ENCODE assay signal across 2 cellular contexts in the genomic region with DNA sequence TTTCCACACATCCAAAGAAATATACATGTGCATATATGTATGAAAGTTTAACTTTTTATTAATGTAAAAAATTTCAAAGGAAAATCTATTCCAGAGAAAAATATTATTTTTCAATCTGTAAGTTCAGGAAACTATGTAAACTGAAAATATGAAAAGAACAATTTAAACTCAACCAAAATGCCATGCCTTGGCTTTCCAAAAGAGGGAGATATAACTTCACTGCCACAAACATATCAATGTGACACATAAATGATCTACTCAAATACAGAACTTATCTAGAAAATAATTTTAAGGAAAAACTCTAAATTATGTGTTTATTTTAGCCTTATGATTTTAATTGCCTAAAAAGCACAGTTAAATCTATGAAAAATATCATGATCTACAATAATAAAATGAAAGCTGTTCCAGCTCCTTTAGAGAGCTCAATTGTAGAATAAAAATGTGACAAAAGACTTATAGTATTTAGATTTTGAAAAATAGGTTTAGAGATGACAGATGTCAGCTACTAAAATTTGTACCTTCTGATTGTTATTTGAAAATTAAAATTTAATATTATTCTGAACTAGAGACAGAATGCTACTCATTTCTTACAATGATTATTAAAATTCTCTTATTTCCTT.
TF ChIP-seq lines count a peak whose summit lies in the region.

No MANE protein-coding gene starts in this region.

TF ChIP-seq in GM23338, 12 proteins besides CTCF, POLR2A, EP300 and RAD21 (continued from another document):
- TF ChIP-seq, protein P1, sequence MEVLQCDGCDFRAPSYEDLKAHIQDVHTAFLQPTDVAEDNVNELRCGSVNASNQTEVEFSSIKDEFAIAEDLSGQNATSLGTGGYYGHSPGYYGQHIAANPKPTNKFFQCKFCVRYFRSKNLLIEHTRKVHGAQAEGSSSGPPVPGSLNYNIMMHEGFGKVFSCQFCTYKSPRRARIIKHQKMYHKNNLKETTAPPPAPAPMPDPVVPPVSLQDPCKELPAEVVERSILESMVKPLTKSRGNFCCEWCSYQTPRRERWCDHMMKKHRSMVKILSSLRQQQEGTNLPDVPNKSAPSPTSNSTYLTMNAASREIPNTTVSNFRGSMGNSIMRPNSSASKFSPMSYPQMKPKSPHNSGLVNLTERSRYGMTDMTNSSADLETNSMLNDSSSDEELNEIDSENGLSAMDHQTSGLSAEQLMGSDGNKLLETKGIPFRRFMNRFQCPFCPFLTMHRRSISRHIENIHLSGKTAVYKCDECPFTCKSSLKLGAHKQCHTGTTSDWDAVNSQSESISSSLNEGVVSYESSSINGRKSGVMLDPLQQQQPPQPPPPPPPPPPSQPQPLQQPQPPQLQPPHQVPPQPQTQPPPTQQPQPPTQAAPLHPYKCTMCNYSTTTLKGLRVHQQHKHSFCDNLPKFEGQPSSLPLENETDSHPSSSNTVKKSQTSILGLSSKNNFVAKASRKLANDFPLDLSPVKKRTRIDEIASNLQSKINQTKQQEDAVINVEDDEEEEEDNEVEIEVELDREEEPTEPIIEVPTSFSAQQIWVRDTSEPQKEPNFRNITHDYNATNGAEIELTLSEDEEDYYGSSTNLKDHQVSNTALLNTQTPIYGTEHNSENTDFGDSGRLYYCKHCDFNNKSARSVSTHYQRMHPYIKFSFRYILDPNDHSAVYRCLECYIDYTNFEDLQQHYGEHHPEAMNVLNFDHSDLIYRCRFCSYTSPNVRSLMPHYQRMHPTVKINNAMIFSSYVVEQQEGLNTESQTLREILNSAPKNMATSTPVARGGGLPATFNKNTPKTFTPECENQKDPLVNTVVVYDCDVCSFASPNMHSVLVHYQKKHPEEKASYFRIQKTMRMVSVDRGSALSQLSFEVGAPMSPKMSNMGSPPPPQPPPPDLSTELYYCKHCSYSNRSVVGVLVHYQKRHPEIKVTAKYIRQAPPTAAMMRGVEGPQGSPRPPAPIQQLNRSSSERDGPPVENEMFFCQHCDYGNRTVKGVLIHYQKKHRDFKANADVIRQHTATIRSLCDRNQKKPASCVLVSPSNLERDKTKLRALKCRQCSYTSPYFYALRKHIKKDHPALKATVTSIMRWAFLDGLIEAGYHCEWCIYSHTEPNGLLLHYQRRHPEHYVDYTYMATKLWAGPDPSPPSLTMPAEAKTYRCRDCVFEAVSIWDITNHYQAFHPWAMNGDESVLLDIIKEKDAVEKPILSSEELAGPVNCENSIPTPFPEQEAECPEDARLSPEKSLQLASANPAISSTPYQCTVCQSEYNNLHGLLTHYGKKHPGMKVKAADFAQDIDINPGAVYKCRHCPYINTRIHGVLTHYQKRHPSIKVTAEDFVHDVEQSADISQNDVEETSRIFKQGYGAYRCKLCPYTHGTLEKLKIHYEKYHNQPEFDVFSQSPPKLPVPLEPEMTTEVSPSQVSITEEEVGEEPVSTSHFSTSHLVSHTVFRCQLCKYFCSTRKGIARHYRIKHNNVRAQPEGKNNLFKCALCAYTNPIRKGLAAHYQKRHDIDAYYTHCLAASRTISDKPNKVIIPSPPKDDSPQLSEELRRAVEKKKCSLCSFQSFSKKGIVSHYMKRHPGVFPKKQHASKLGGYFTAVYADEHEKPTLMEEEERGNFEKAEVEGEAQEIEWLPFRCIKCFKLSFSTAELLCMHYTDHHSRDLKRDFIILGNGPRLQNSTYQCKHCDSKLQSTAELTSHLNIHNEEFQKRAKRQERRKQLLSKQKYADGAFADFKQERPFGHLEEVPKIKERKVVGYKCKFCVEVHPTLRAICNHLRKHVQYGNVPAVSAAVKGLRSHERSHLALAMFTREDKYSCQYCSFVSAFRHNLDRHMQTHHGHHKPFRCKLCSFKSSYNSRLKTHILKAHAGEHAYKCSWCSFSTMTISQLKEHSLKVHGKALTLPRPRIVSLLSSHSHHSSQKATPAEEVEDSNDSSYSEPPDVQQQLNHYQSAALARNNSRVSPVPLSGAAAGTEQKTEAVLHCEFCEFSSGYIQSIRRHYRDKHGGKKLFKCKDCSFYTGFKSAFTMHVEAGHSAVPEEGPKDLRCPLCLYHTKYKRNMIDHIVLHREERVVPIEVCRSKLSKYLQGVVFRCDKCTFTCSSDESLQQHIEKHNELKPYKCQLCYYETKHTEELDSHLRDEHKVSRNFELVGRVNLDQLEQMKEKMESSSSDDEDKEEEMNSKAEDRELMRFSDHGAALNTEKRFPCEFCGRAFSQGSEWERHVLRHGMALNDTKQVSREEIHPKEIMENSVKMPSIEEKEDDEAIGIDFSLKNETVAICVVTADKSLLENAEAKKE (CRISPR knock-in tag; IDR thresholded peaks at IDR 0.05): no peak

TF ChIP-seq in WTC11, 78 proteins besides CTCF, POLR2A, EP300 and RAD21 (continued from another document):
- TF ChIP-seq, protein P2, sequence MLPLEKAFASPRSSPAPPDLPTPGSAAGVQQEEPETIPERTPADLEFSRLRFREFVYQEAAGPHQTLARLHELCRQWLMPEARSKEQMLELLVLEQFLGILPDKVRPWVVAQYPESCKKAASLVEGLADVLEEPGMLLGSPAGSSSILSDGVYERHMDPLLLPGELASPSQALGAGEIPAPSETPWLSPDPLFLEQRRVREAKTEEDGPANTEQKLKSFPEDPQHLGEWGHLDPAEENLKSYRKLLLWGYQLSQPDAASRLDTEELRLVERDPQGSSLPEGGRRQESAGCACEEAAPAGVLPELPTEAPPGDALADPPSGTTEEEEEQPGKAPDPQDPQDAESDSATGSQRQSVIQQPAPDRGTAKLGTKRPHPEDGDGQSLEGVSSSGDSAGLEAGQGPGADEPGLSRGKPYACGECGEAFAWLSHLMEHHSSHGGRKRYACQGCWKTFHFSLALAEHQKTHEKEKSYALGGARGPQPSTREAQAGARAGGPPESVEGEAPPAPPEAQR (CRISPR knock-in tag; IDR thresholded peaks at IDR 0.05): no peak
- TF ChIP-seq, protein P3, sequence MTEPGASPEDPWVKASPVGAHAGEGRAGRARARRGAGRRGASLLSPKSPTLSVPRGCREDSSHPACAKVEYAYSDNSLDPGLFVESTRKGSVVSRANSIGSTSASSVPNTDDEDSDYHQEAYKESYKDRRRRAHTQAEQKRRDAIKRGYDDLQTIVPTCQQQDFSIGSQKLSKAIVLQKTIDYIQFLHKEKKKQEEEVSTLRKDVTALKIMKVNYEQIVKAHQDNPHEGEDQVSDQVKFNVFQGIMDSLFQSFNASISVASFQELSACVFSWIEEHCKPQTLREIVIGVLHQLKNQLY (CRISPR knock-in tag; IDR thresholded peaks at IDR 0.05): no peak
- TF ChIP-seq TEAD1 (CRISPR knock-in tag; IDR thresholded peaks at IDR 0.05) (no peak), SMAD4 (CRISPR knock-in tag; IDR thresholded peaks at IDR 0.05) (no peak), ZNF317 (CRISPR knock-in tag; IDR thresholded peaks at IDR 0.05; ENCODE audit: borderline replicate concordance, low read depth) (no peak)
- TF ChIP-seq, protein P4, sequence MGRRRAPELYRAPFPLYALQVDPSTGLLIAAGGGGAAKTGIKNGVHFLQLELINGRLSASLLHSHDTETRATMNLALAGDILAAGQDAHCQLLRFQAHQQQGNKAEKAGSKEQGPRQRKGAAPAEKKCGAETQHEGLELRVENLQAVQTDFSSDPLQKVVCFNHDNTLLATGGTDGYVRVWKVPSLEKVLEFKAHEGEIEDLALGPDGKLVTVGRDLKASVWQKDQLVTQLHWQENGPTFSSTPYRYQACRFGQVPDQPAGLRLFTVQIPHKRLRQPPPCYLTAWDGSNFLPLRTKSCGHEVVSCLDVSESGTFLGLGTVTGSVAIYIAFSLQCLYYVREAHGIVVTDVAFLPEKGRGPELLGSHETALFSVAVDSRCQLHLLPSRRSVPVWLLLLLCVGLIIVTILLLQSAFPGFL (CRISPR knock-in tag; IDR thresholded peaks at IDR 0.05; ENCODE audit: borderline replicate concordance): no peak
- TF ChIP-seq, protein P5, sequence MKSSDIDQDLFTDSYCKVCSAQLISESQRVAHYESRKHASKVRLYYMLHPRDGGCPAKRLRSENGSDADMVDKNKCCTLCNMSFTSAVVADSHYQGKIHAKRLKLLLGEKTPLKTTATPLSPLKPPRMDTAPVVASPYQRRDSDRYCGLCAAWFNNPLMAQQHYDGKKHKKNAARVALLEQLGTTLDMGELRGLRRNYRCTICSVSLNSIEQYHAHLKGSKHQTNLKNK (CRISPR knock-in tag; IDR thresholded peaks at IDR 0.05): no peak
- TF ChIP-seq, protein P6, sequence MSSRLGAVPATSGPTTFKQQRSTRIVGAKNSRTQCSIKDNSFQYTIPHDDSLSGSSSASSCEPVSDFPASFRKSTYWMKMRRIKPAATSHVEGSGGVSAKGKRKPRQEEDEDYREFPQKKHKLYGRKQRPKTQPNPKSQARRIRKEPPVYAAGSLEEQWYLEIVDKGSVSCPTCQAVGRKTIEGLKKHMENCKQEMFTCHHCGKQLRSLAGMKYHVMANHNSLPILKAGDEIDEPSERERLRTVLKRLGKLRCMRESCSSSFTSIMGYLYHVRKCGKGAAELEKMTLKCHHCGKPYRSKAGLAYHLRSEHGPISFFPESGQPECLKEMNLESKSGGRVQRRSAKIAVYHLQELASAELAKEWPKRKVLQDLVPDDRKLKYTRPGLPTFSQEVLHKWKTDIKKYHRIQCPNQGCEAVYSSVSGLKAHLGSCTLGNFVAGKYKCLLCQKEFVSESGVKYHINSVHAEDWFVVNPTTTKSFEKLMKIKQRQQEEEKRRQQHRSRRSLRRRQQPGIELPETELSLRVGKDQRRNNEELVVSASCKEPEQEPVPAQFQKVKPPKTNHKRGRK (CRISPR knock-in tag; IDR thresholded peaks at IDR 0.05; ENCODE audit: borderline replicate concordance): no peak
- TF ChIP-seq, protein P7, sequence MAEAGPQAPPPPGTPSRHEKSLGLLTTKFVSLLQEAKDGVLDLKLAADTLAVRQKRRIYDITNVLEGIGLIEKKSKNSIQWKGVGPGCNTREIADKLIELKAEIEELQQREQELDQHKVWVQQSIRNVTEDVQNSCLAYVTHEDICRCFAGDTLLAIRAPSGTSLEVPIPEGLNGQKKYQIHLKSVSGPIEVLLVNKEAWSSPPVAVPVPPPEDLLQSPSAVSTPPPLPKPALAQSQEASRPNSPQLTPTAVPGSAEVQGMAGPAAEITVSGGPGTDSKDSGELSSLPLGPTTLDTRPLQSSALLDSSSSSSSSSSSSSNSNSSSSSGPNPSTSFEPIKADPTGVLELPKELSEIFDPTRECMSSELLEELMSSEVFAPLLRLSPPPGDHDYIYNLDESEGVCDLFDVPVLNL (CRISPR knock-in tag; IDR thresholded peaks at IDR 0.05; ENCODE audit: borderline replicate concordance, low read depth): no peak
TF ChIP-seq in WTC11: peak in this region for 0.
